ENCODE assay signal across 12 cellular contexts in the genomic region with DNA sequence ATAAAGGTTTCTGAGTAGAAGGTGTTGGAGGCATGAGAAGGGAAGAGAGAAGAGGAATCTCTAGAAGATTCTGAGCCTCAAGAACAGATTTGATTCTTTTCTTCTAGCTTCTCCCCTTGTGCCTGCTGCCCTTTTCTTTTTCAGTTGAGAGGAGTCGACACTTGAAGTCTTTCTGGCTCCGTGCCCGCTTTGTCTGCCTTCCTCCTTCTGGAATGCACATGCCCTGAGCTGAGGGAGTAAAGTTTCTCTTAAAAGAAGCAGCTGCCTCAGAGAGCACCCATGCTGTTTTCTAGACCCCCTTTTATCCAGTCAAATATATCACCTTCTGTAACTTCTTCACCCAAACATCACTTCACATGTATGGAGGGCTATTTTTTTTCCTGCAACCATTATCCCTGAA. TPM values are rescaled to one million over a fixed set of nuclear protein-coding genes. Genes with fewer than 3 reads are reported as not detected.
DNase-seq lines count a peak whose midpoint lies in the region; ATAC-seq and TF ChIP-seq lines count a peak whose summit lies in the region.
"Had no signal": no experiment of that assay in that cellular context is flagged by ENCODE, and none has a peak within 500 bp of the region (broad histone marks: within the 10 kb centered on the region; RNA-seq: fewer than 3 reads in every experiment).

No MANE protein-coding gene starts in this region.

- H3K4me3 Mint-ChIP-seq in MCF 10A (ENCODE audit: unreplicated experiment) = no peak overlapping the region
- H3K4me3 Mint-ChIP-seq: activated B cell treated with CpG ODN at 0.5 μM for 24 hours had no signal

- intact Hi-C loops in MCF 10A (cut with micrococcal nuclease) = no loop called here
- intact Hi-C loops in lower lobe of right lung (cut with DNase I) = no loop called here

- H3K36me3 Mint-ChIP-seq in MCF 10A (ENCODE audit: insufficient read depth, unreplicated experiment) = no peaks in the 10 kb centered on the region

- H3K27me3 Mint-ChIP-seq in MCF 10A (ENCODE audit: insufficient read depth, unreplicated experiment) = no peaks in the 10 kb centered on the region

- peaks cover 4% of the 10 kb centered on the region for H3K4me1 ChIP-seq in lower lobe of right lung

- no TSS peak for BruUV-seq in MCF 10A (replicated peaks; lab: Mats Ljungman, UMichigan)

- no peak overlapping the region for H3K4me3 ChIP-seq in lower lobe of right lung
- H3K4me3 ChIP-seq: dorsolateral prefrontal cortex had no signal

- peaks cover 9% of the 10 kb centered on the region for H3K4me1 Mint-ChIP-seq in MCF 10A (ENCODE audit: insufficient read depth, unreplicated experiment)
- H3K4me1 Mint-ChIP-seq: activated B cell treated with CpG ODN at 0.5 μM for 24 hours had no signal

- no peaks in the 10 kb centered on the region for H3K9me3 ChIP-seq in lower lobe of right lung
- H3K9me3 ChIP-seq: neutrophil had no signal

- peak; percentile 13 for DNase-seq in A172 (ENCODE audit: low spot score)
- DNase-seq in M059J (ENCODE audit: low read depth) = peak; percentile 70
- peak; percentile 58 for DNase-seq in MCF 10A (ENCODE audit: unreplicated experiment)
- DNase-seq in lower lobe of right lung = peak; percentile 85
- DNase-seq in germinal center (ENCODE audit: low spot score) = no peak
- no peak for DNase-seq in occipital lobe (lab: John Stamatoyannopoulos, UW)
- DNase-seq: activated B cell treated with CpG ODN at 0.5 μM for 24 hours had no signal

- no peaks in the 10 kb centered on the region for H3K27me3 ChIP-seq in lower lobe of right lung (ENCODE audit: low read depth)
- H3K27me3 ChIP-seq: dorsolateral prefrontal cortex, neutrophil had no signal

- H3K27ac Mint-ChIP-seq in MCF 10A (ENCODE audit: low read depth, unreplicated experiment) = no peak overlapping the region
- H3K27ac Mint-ChIP-seq: activated B cell treated with CpG ODN at 0.5 μM for 24 hours had no signal

- H3K36me3 ChIP-seq in lower lobe of right lung = no peaks in the 10 kb centered on the region
- H3K36me3 ChIP-seq: neutrophil had no signal

- CTCF ChIA-PET in MCF 10A (lab: Yijun Ruan, JAX) = interaction anchor here (0.6 to 2.4 kb wide), 7 partner anchors 9 to 278 kb away, joined by 3 to 8 read pairs (median 3); a partner anchor contains a TSS

- no peak overlapping the region for H3K27ac ChIP-seq in lower lobe of right lung
- H3K27ac ChIP-seq: dorsolateral prefrontal cortex had no signal

- POLR2A ChIA-PET in MCF 10A (lab: Yijun Ruan, JAX) = no interaction called here

- TF ChIP-seq CTCF in MCF 10A (IDR thresholded peaks at IDR 0.05; ENCODE audit: unreplicated experiment) (no peak), lower lobe of right lung (IDR thresholded peaks at IDR 0.05) (no peak)

- ATAC-seq in lower lobe of right lung = peak in 1 of 2 donors; percentile 41
- no peak for ATAC-seq in GM21723 (IDR thresholded peaks at IDR 0.05; ENCODE audit: unreplicated experiment)
- no peak for ATAC-seq in GM21619 (IDR thresholded peaks at IDR 0.05; ENCODE audit: unreplicated experiment)

- H3K9me3 Mint-ChIP-seq in MCF 10A (ENCODE audit: unreplicated experiment) = no peaks in the 10 kb centered on the region
- H3K9me3 Mint-ChIP-seq: activated B cell treated with CpG ODN at 0.5 μM for 24 hours had no signal

RNA-seq across cellular contexts. Expression of a gene that starts 13.7 kb away (rescaled TPM):
- total RNA-seq in A172 (2014; rRNA removed; shearing (Covaris generic)) = not detected in 2 replicates
- total RNA-seq in M059J (2014; rRNA removed; shearing (Covaris generic)) = not detected in 2 replicates
- total RNA-seq in MCF 10A (2022) (not detected in 2 replicates), lower lobe of right lung (2.5 TPM), occipital lobe (not detected)
- total RNA-seq: activated B cell treated with CpG ODN at 0.5 μM for 24 hours, urinary bladder had no signal

RNA-seq across cellular contexts. Expression of a gene that starts 17.8 kb away (rescaled TPM):
- total RNA-seq in A172 (2014; rRNA removed; shearing (Covaris generic)) = 1.00 and 1.2 TPM in 2 replicates
- 0.49 and 2.2 TPM in 2 replicates for total RNA-seq in M059J (2014; rRNA removed; shearing (Covaris generic))
- 0.23 and 0.32 TPM in 2 replicates for total RNA-seq in MCF 10A (2022)
- total RNA-seq in lower lobe of right lung = 7.1 TPM
- total RNA-seq in occipital lobe = 9.2 TPM

RNA-seq across cellular contexts. Expression of a gene that starts 32.1 kb away (rescaled TPM):
- 13.2 and 22.7 TPM in 2 replicates for total RNA-seq in A172 (2014; rRNA removed; shearing (Covaris generic))
- total RNA-seq in M059J (2014; rRNA removed; shearing (Covaris generic)) = 11.4 and 20.2 TPM in 2 replicates
- 9.7 and 13.0 TPM in 2 replicates for total RNA-seq in MCF 10A (2022)
- 14.7 TPM for total RNA-seq in lower lobe of right lung
- 21.8 TPM for total RNA-seq in occipital lobe

RNA-seq across cellular contexts. Expression of a gene that starts 32.3 kb away (rescaled TPM):
- total RNA-seq in A172 (2014; rRNA removed; shearing (Covaris generic)) = 12.6 and 27.0 TPM in 2 replicates
- total RNA-seq in M059J (2014; rRNA removed; shearing (Covaris generic)) = 28.8 and 31.9 TPM in 2 replicates
- total RNA-seq in MCF 10A (2022) = 13.2 and 15.1 TPM in 2 replicates
- 17.6 TPM for total RNA-seq in lower lobe of right lung
- total RNA-seq in occipital lobe = 17.6 TPM

RNA-seq across cellular contexts. Expression of a gene that starts 41.2 kb away (rescaled TPM):
- 0.24 and 3.2 TPM in 2 replicates for total RNA-seq in A172 (2014; rRNA removed; shearing (Covaris generic))
- 0.15 and 0.71 TPM in 2 replicates for total RNA-seq in M059J (2014; rRNA removed; shearing (Covaris generic))
- total RNA-seq in MCF 10A (2022) (not detected in 2 replicates), lower lobe of right lung (1.9 TPM), occipital lobe (5.8 TPM)

Comparison
In these comparisons a context has a peak if more than half of its experiments do, and no peak if none do; other contexts are left out.
1. DNase-seq: peak in A172 (single experiment), M059J (single experiment), MCF 10A (single experiment) and lower lobe of right lung (single experiment); none in germinal center (single experiment) and occipital lobe (single experiment).